Comparison of ENCODE assay signal across 8 cellular contexts in the genomic region with DNA sequence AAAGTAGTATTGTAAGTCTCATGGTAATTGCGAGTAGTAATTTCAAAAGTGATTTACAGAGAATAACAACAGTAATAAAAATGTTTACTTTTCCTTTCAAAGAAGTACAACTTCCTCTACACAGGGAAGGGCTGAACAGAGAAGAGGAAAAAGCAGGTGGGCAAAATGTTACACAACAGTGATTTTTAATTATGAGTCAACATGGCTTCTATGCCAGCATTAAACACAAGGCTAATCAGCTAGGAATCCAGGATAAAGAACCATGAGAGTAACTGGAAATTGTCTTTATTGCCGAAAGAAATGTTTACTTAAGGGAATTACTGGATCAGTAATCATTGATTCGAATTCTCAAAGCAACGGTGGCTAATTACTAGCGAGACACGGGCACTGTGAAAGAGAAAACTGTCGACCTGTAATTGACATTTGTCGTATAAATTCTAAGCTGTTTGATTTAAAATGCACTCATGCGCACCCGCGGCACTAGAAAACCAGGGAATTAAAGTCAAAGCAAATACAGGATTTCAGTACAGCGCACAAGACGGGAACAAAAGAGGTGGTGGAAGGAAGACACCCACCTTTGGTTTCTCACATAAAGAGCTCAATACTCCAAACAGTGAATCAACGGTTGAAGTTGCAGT. TPM values are rescaled to one million over a fixed set of nuclear protein-coding genes. Genes with fewer than 3 reads are reported as not detected.
A peak's percentile ranks its signal among the peaks of the same experiment; 100 is the strongest.
DNase-seq lines count a peak whose midpoint lies in the region; ATAC-seq and TF ChIP-seq lines count a peak whose summit lies in the region.

No MANE protein-coding gene starts in this region.

- peaks cover 0 to 1% of the 10 kb centered on the region in 2 donors for H3K27me3 Mint-ChIP-seq in CD8-positive, alpha-beta memory T cell

- H3K27me3 ChIP-seq in CD8-positive, alpha-beta memory T cell (ENCODE audit: insufficient read depth, low read length, poor library complexity, severe bottlenecking), result no peaks in the 10 kb centered on the region
- no peaks in the 10 kb centered on the region for H3K27me3 ChIP-seq in PC-9 (ENCODE audit: insufficient read depth, low read depth)
- H3K27me3 ChIP-seq in dorsolateral prefrontal cortex, result no peaks in the 10 kb centered on the region
- H3K27me3 ChIP-seq in mononuclear cell (ENCODE audit: insufficient read depth, low read length), result no peaks in the 10 kb centered on the region
- no peaks in the 10 kb centered on the region for H3K27me3 ChIP-seq in uterus

- POLR2A ChIA-PET in CD8-positive, alpha-beta memory T cell (lab: Charles Lee), result interaction anchor here (1.1 to 4.3 kb wide), 8 partner anchors 10 to 311 kb away, joined by 3 to 60 read pairs (median 6); partner anchors contain the start of genes GRSF1, MOB1B and UTP3
- POLR2A ChIA-PET in PC-9 (lab: Charles Lee; ENCODE audit: unreplicated experiment), result interaction anchor here (0.6 to 1.1 kb wide), 3 partner anchors 30 to 290 kb away, joined by 7 to 10 read pairs (median 8); partner anchors contain the start of gene DCK

- H3K4me2 ChIP-seq in PC-9, result peak overlapping the region; percentile 96

- TF ChIP-seq POLR2A in uterus (IDR thresholded peaks at IDR 0.05), result no peak

- intact Hi-C loops in PC-9 (cut with micrococcal nuclease; ENCODE audit: unreplicated experiment) (no loop called here), dorsolateral prefrontal cortex (cut with DNase I) (loop anchor here (2.0 to 5.0 kb wide), 2 partner anchors 15 to 138 kb away; partner anchors contain the start of gene UTP3 (in 2 of the 2)), uterus (cut with DNase I; ENCODE audit: low total_unique reads) (no loop called here)

- peaks cover 19 to 31% (median 26%) of the 10 kb centered on the region in 3 donors for H3K4me1 Mint-ChIP-seq in CD8-positive, alpha-beta memory T cell

- no peaks in the 10 kb centered on the region for H3K9me3 ChIP-seq in CD8-positive, alpha-beta memory T cell (ENCODE audit: low read length)
- H3K9me3 ChIP-seq in PC-9 (ENCODE audit: insufficient read depth, low read depth) (no peaks in the 10 kb centered on the region), mononuclear cell (ENCODE audit: low read depth, low read length) (no peaks in the 10 kb centered on the region), uterus (no peaks in the 10 kb centered on the region)

- ATAC-seq in HG03025 (IDR thresholded peaks at IDR 0.05; ENCODE audit: low FRiP score, unreplicated experiment) (peak; percentile 9), HG03196 (IDR thresholded peaks at IDR 0.05; ENCODE audit: unreplicated experiment) (no peak)

- TSS peak; percentile 94 for BruUV-seq in PC-9 (replicated peaks; lab: Mats Ljungman, UMichigan)

- H3K4me3 Mint-ChIP-seq in CD8-positive, alpha-beta memory T cell, result peak overlapping the region; percentile 87 to 99 (median 93)

- H3K4me3 ChIP-seq in CD8-positive, alpha-beta memory T cell (ENCODE audit: low read length), result peak overlapping the region; percentile 40
- peak overlapping the region; percentile 87 for H3K4me3 ChIP-seq in PC-9
- peak overlapping the region; percentile 61 to 94 (median 85) for H3K4me3 ChIP-seq in dorsolateral prefrontal cortex
- peak overlapping the region; percentile 72 for H3K4me3 ChIP-seq in mononuclear cell (ENCODE audit: low read length)
- peak overlapping the region; percentile 65 to 97 for H3K4me3 ChIP-seq in uterus

- H3F3A ChIP-seq in PC-9 (ENCODE audit: insufficient read depth, low read depth), result peaks cover 30% of the 10 kb centered on the region

- H3K36me3 Mint-ChIP-seq in CD8-positive, alpha-beta memory T cell, result peaks cover 0 to 11% (median 0%) of the 10 kb centered on the region in 3 donors

- no peaks in the 10 kb centered on the region for H3K9me2 ChIP-seq in PC-9 (ENCODE audit: insufficient read depth)

- peak overlapping the region; percentile 39 for H3K27ac ChIP-seq in CD8-positive, alpha-beta memory T cell (ENCODE audit: low read depth, low read length)
- peak overlapping the region; percentile 72 for H3K27ac ChIP-seq in PC-9
- peak overlapping the region; percentile 48 to 97 (median 90) for H3K27ac ChIP-seq in dorsolateral prefrontal cortex
- peak overlapping the region; percentile 95 to 99 for H3K27ac ChIP-seq in uterus

- no peaks in the 10 kb centered on the region for H3K9me3 Mint-ChIP-seq in CD8-positive, alpha-beta memory T cell

- H3K27ac Mint-ChIP-seq in CD8-positive, alpha-beta memory T cell, result peak overlapping the region; percentile 88 to 97 (median 93)

- H2AFZ ChIP-seq in PC-9, result peak overlapping the region; percentile 95

- H3K36me3 ChIP-seq in CD8-positive, alpha-beta memory T cell (ENCODE audit: insufficient read depth, low read length), result no peaks in the 10 kb centered on the region
- H3K36me3 ChIP-seq in PC-9 (ENCODE audit: low read depth) (no peaks in the 10 kb centered on the region), uterus (no peaks in the 10 kb centered on the region)

- no peak for DNase-seq in CD8-positive, alpha-beta memory T cell
- DNase-seq in PC-9 (peak in 1 of 2 experiments; percentile 69), dorsolateral prefrontal cortex (peak in 3 of 10 donors; percentile 9 to 37 (median 13)), uterus (peak in 1 of 2 donors; percentile 24)
- DNase-seq in stimulated activated CD4-positive, alpha-beta T cell treated with anti-CD3 and anti-CD28 coated beads, Interleukin-2, amount 100 ng/mL, for 48 hours, result no peak

- H3K79me2 ChIP-seq in PC-9 (ENCODE audit: low read depth), result peaks cover 29% of the 10 kb centered on the region

- no peaks in the 10 kb centered on the region for H4K20me1 ChIP-seq in PC-9 (ENCODE audit: insufficient read depth)

- CTCF ChIA-PET in CD8-positive, alpha-beta memory T cell (lab: Charles Lee), result interaction anchor here (1.0 to 7.1 kb wide), 7 partner anchors 13 to 134 kb away, joined by 3 to 93 read pairs (median 4); partner anchors contain the start of gene UTP3
- CTCF ChIA-PET in PC-9 (lab: Charles Lee), result interaction anchor here (0.7 kb wide), 1 partner anchor 46 kb away, joined by 4 read pairs; no protein-coding TSS in a partner anchor

- TF ChIP-seq CTCF in PC-9 (conservative IDR thresholded peaks at IDR 0.05), result no peak
- TF ChIP-seq CTCF in dorsolateral prefrontal cortex (IDR thresholded peaks at IDR 0.05 in 54 of 56, conservative IDR thresholded peaks at IDR 0.05 in 2 of 56; ENCODE audit: low read depth in 1 of 56, partially characterized antibody in 56 of 56), result no peak
- no peak for TF ChIP-seq CTCF in uterus (IDR thresholded peaks at IDR 0.05)

- peaks cover 27% of the 10 kb centered on the region for H3K4me1 ChIP-seq in CD8-positive, alpha-beta memory T cell (ENCODE audit: insufficient read depth, low read length)
- H3K4me1 ChIP-seq in PC-9 (replicated peaks; ENCODE audit: insufficient read depth) (peaks cover 24% of the 10 kb centered on the region), mononuclear cell (ENCODE audit: insufficient read depth, low read length) (peaks cover 28% of the 10 kb centered on the region), uterus (peaks cover 0 to 5% of the 10 kb centered on the region in 2 donors)

RNA-seq across cellular contexts. Expression of gene UTP3, which starts 15.5 kb away (rescaled TPM):
- 10 to 100 TPM; 42.5 to 43.4 TPM for total RNA-seq in CD8-positive, alpha-beta memory T cell
- 14.9 TPM for polyA plus RNA-seq in CD8-positive, alpha-beta memory T cell
- 15.1 and 16.4 TPM in 2 replicates for total RNA-seq in PC-9 (2021)
- 10 to 100 TPM; 13.8 to 28.6 (median 21.3) TPM for total RNA-seq in dorsolateral prefrontal cortex
- 15.4 TPM for total RNA-seq in mononuclear cell
- 10 to 100 TPM in 2 of 4 donors, 1 to 10 TPM in 2; 6.7 to 28.9 (median 17.1) TPM for total RNA-seq in uterus

RNA-seq across cellular contexts. Expression of gene RUFY3, which starts 17.9 kb away (rescaled TPM):
- 10 to 100 TPM; 13.8 to 14.8 TPM for total RNA-seq in CD8-positive, alpha-beta memory T cell
- polyA plus RNA-seq in CD8-positive, alpha-beta memory T cell, result 10.4 TPM
- 22.8 and 23.6 TPM in 2 replicates for total RNA-seq in PC-9 (2021)
- total RNA-seq in dorsolateral prefrontal cortex, result 100 to 1,000 TPM; 148 to 276 (median 235) TPM
- total RNA-seq in mononuclear cell, result 40.3 TPM
- 100 to 1,000 TPM in 2 of 4 donors, 10 to 100 TPM in 2; 25.4 to 137 (median 75.9) TPM for total RNA-seq in uterus

RNA-seq across cellular contexts. Expression of gene JCHAIN, which starts 37.5 kb away (rescaled TPM):
- not detected for total RNA-seq in CD8-positive, alpha-beta memory T cell
- not detected for polyA plus RNA-seq in CD8-positive, alpha-beta memory T cell
- total RNA-seq in PC-9 (2021) (not detected in 2 replicates), dorsolateral prefrontal cortex (1 to 10 TPM in 12 of 120 experiments, under 1 TPM in 5, not detected in 103; 0.37 to 3.5 (median 1.5) TPM), mononuclear cell (45.8 TPM), uterus (10 to 100 TPM in 1 of 4 donors, 1 to 10 TPM in 3; 4.9 to 12.7 (median 6.2) TPM)

Comparison
In these comparisons a context has a peak if more than half of its experiments do, and no peak if none do; other contexts are left out.
1. H3K27ac ChIP-seq: peak in every context shown above with its lines; median percentile 97 in uterus; 90 in dorsolateral prefrontal cortex; 72 in PC-9; 39 in CD8-positive, alpha-beta memory T cell.
2. intact Hi-C loops: an anchor here in dorsolateral prefrontal cortex (2.0 to 5.0 kb wide); none called in PC-9 and uterus.